In genomic region chr11:91067666-91068065, GRCh38 we compare ENCODE assay signal across 24 cellular contexts.
"Had no signal": no experiment of that assay in that cellular context is flagged by ENCODE, and none has a peak within 500 bp of the region (broad histone marks: within the 10 kb centered on the region; RNA-seq: fewer than 3 reads in every experiment).

No MANE protein-coding gene starts in this region.

- H3K4me3 ChIP-seq: left lung, lower lobe of right lung, pancreas, prostate gland, sigmoid colon, spleen, tibial nerve, uterus had no signal

- H3K9me3 ChIP-seq: lower lobe of right lung, pancreas, prostate gland, tibial nerve, uterus had no signal

- H3K4me1 ChIP-seq: left lung, lower lobe of right lung, pancreas, prostate gland, spleen, tibial nerve, uterus had no signal

- H3K36me3 ChIP-seq: left lung, lower lobe of right lung, pancreas, prostate gland, sigmoid colon, spleen, tibial nerve, uterus had no signal

- DNase-seq: hypothalamus; immature natural killer cell; kidney; left colon; lower lobe of right lung; mammary epithelial cell; mesenchymal stem cell; naive thymus-derived CD8-positive, alpha-beta T cell; nucleus accumbens; pancreas; posterior cingulate gyrus; retina; sigmoid colon; small intestine; spleen; stimulated activated CD4-positive, alpha-beta T cell treated with anti-CD3 and anti-CD28 coated beads, Interleukin-4, amount 100 ng/mL, for 24 hours; stimulated activated naive CD4-positive, alpha-beta T cell; substantia nigra; uterus had no signal

- ATAC-seq: left colon; left lung; lower lobe of right lung; naive thymus-derived CD8-positive, alpha-beta T cell; pancreas; right cardiac atrium; stimulated activated effector memory CD8-positive, alpha-beta T cell treated with anti-CD3 and anti-CD28 coated beads, Interleukin-12 subunit alpha, Interleukin-12 subunit beta, amount 100 ng/mL, for 72 hours had no signal

- H3K27me3 ChIP-seq: left lung, pancreas, sigmoid colon, spleen, tibial nerve, uterus had no signal

- H3K27ac ChIP-seq: left lung, lower lobe of right lung, pancreas, prostate gland, sigmoid colon, spleen, tibial nerve, uterus had no signal
